39 cellular contexts compared by ENCODE assay signal in the genomic region with DNA sequence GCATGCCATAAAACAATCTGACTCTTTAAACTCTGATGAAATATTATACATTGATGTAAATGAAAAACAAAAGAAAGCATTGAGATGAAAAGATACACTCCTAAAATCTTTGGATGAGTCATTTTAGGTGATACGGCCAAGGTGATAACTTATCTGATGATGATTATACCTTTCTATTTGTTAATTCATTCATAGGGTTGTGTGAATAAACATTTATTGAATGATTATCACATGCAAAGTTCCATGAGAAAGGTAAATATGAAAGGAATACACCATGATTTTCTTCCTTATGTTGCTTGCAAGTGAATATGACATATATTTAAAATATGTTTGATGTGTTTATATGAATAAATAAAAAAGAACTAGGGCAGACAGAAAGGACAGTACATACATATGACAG.
"Had no signal": no experiment of that assay in that cellular context is flagged by ENCODE, and none has a peak within 500 bp of the region (broad histone marks: within the 10 kb centered on the region; RNA-seq: fewer than 3 reads in every experiment).

No MANE protein-coding gene starts in this region.

- H3K27me3 ChIP-seq: adrenal gland, ascending aorta, body of pancreas, brain microvascular endothelial cell, breast epithelium, cardiac muscle cell had no signal

- DNase-seq: activated effector memory CD4-positive, alpha-beta T cell treated with anti-CD3 and anti-CD28 coated beads, Interleukin-2, amount 50 U/mL, for 16 hours; activated effector memory CD4-positive, alpha-beta T cell treated with Interleukin-2 at 50 U/mL for 16 hours; activated gamma-delta T cell; activated gamma-delta T cell treated with Interleukin-2 at 50 U/mL for 16 hours; activated naive CD4-positive, alpha-beta T cell; activated naive CD4-positive, alpha-beta T cell treated with anti-CD3 and anti-CD28 coated beads for 36 hours; activated naive CD4-positive, alpha-beta T cell treated with anti-CD3 and anti-CD28 coated beads, Interleukin-2, amount 10 ng/mL, durations not matched to agents 7 days and 5 days; activated naive CD4-positive, alpha-beta T cell treated with anti-CD3 and anti-CD28 coated beads, Interleukin-2, amount 50 U/mL, for 16 hours; activated naive CD4-positive, alpha-beta T cell treated with Interleukin-2 at 50 U/mL for 16 hours; activated naive CD8-positive, alpha-beta T cell treated with anti-CD3 and anti-CD28 coated beads for 36 hours; activated naive CD8-positive, alpha-beta T cell treated with anti-CD3 and anti-CD28 coated beads, Interleukin-2, amount 10 ng/mL, durations not matched to agents 7 days and 5 days; activated naive CD8-positive, alpha-beta T cell treated with anti-CD3 and anti-CD28 coated beads, Interleukin-2, amount 50 U/mL, for 24 hours; activated T-cell treated with anti-CD3 and anti-CD28 coated beads, Interleukin-2, amount 50 U/mL, for 24 hours; activated T-cell treated with anti-CD3 and anti-CD28 coated beads, Interleukin-2, amount 50 U/mL, for 4 hours; activated T-cell treated with anti-CD3 and anti-CD28 coated beads, Interleukin-2, amount 50 U/mL, for 48 hours; activated T-cell treated with anti-CD3 and anti-CD28 coated beads, Interleukin-2, amount 50 U/mL, for 72 hours; adrenal gland; amniotic stem cell; amygdala; anterior cingulate cortex; aorta; body of pancreas; brain microvascular endothelial cell; caudate nucleus; central memory CD4-positive, alpha-beta T cell; cerebellar nuclear complex had no signal

- ATAC-seq: activated naive CD4-positive, alpha-beta T cell treated with anti-CD3 and anti-CD28 coated beads, Interleukin-2, amount 50 U/mL, for 72 hours; activated naive CD8-positive, alpha-beta T cell treated with anti-CD3 and anti-CD28 coated beads, Interleukin-2, amount 50 U/mL, for 24 hours; activated T-cell treated with anti-CD3 and anti-CD28 coated beads, Interleukin-2, amount 50 U/mL, for 4 hours; activated T-cell treated with anti-CD3 and anti-CD28 coated beads, Interleukin-2, amount 50 U/mL, for 72 hours; activated T-helper 17 cell treated with anti-CD3 and anti-CD28 coated beads, Interleukin-2, amount 50 U/mL, for 72 hours; body of pancreas had no signal

- H3K36me3 Mint-ChIP-seq: activated naive CD4-positive, alpha-beta T cell treated with anti-CD3 and anti-CD28 coated beads, Interleukin-2, amount 10 ng/mL, durations not matched to agents 7 days and 5 days; activated naive CD4-positive, alpha-beta T cell treated with anti-CD3 and anti-CD28 coated beads, Interleukin-2, amount 50 U/mL, for 24 hours; activated naive CD4-positive, alpha-beta T cell treated with anti-CD3 and anti-CD28 coated beads, Interleukin-2, amount 50 U/mL, for 72 hours; activated naive CD8-positive, alpha-beta T cell; activated naive CD8-positive, alpha-beta T cell treated with anti-CD3 and anti-CD28 coated beads for 36 hours; brain had no signal

- H3K36me3 ChIP-seq: adrenal gland, ascending aorta, brain microvascular endothelial cell, breast epithelium, cardiac muscle cell had no signal

- H3K27ac Mint-ChIP-seq: activated naive CD4-positive, alpha-beta T cell treated with anti-CD3 and anti-CD28 coated beads for 36 hours; activated naive CD4-positive, alpha-beta T cell treated with anti-CD3 and anti-CD28 coated beads, Interleukin-2, amount 10 ng/mL, durations not matched to agents 7 days and 5 days; activated naive CD4-positive, alpha-beta T cell treated with anti-CD3 and anti-CD28 coated beads, Interleukin-2, amount 50 U/mL, for 72 hours; activated naive CD8-positive, alpha-beta T cell; activated naive CD8-positive, alpha-beta T cell treated with anti-CD3 and anti-CD28 coated beads for 36 hours; activated naive CD8-positive, alpha-beta T cell treated with anti-CD3 and anti-CD28 coated beads, Interleukin-2, amount 10 ng/mL, durations not matched to agents 7 days and 5 days; activated naive CD8-positive, alpha-beta T cell treated with anti-CD3 and anti-CD28 coated beads, Interleukin-2, amount 50 U/mL, for 24 hours; activated T-cell treated with anti-CD3 and anti-CD28 coated beads, Interleukin-2, amount 50 U/mL, for 24 hours; activated T-cell treated with anti-CD3 and anti-CD28 coated beads, Interleukin-2, amount 50 U/mL, for 72 hours; activated T-helper 1 cell treated with anti-CD3 and anti-CD28 coated beads, Interleukin-12 subunit alpha, Interleukin-12 subunit beta, Interleukin-2, Interleukin-4 antibody, amounts not matched to agents 30 ng/mL and 10 ng/mL and 1 ng/mL, durations not matched to agents 14 hours and 24 hours and 36 hours; activated T-helper 17 cell treated with anti-CD3 and anti-CD28 coated beads, Interleukin-2, amount 50 U/mL, for 72 hours; activated T-helper 2 cell treated with anti-CD3 and anti-CD28 coated beads, Interferon-gamma antibody, Interleukin-2, Interleukin-4, amounts not matched to agents 10 μg/mL and 5 μg/mL and 100 μg/mL, durations not matched to agents 14 hours and 24 hours and 36 hours; brain had no signal

- H3K9me3 Mint-ChIP-seq: activated naive CD4-positive, alpha-beta T cell treated with anti-CD3 and anti-CD28 coated beads for 36 hours; activated naive CD4-positive, alpha-beta T cell treated with anti-CD3 and anti-CD28 coated beads, Interleukin-2, amount 10 ng/mL, durations not matched to agents 7 days and 5 days; activated naive CD4-positive, alpha-beta T cell treated with anti-CD3 and anti-CD28 coated beads, Interleukin-2, amount 50 U/mL, for 24 hours; activated naive CD8-positive, alpha-beta T cell treated with anti-CD3 and anti-CD28 coated beads for 36 hours; activated naive CD8-positive, alpha-beta T cell treated with anti-CD3 and anti-CD28 coated beads, Interleukin-2, amount 50 U/mL, for 24 hours; activated T-cell treated with anti-CD3 and anti-CD28 coated beads, Interleukin-2, amount 50 U/mL, for 24 hours; activated T-cell treated with anti-CD3 and anti-CD28 coated beads, Interleukin-2, amount 50 U/mL, for 4 hours; brain; central memory CD8-positive, alpha-beta T cell had no signal

- H3K4me3 ChIP-seq: adrenal gland, ascending aorta, body of pancreas, breast epithelium, cardiac muscle cell had no signal

- H3K4me1 ChIP-seq: ascending aorta, body of pancreas, breast epithelium had no signal

- H3K4me1 Mint-ChIP-seq: activated naive CD4-positive, alpha-beta T cell treated with anti-CD3 and anti-CD28 coated beads, Interleukin-2, amount 10 ng/mL, durations not matched to agents 7 days and 5 days; activated naive CD8-positive, alpha-beta T cell treated with anti-CD3 and anti-CD28 coated beads, Interleukin-2, amount 10 ng/mL, durations not matched to agents 7 days and 5 days; activated T-helper 17 cell treated with anti-CD3 and anti-CD28 coated beads, Interleukin-2, amount 50 U/mL, for 72 hours; central memory CD8-positive, alpha-beta T cell had no signal

- H3K27me3 Mint-ChIP-seq: activated naive CD4-positive, alpha-beta T cell treated with anti-CD3 and anti-CD28 coated beads, Interleukin-2, amount 50 U/mL, for 24 hours; activated naive CD8-positive, alpha-beta T cell; activated naive CD8-positive, alpha-beta T cell treated with anti-CD3 and anti-CD28 coated beads for 36 hours; activated naive CD8-positive, alpha-beta T cell treated with anti-CD3 and anti-CD28 coated beads, Interleukin-2, amount 50 U/mL, for 24 hours; activated T-cell treated with anti-CD3 and anti-CD28 coated beads, Interleukin-2, amount 50 U/mL, for 24 hours; activated T-helper 17 cell treated with anti-CD3 and anti-CD28 coated beads, Interleukin-2, amount 50 U/mL, for 72 hours; central memory CD8-positive, alpha-beta T cell had no signal

- H3K27ac ChIP-seq: adrenal gland, ascending aorta, body of pancreas, brain microvascular endothelial cell, breast epithelium, cardiac muscle cell had no signal

- H3K4me3 Mint-ChIP-seq: activated naive CD4-positive, alpha-beta T cell treated with anti-CD3 and anti-CD28 coated beads for 36 hours; activated naive CD4-positive, alpha-beta T cell treated with anti-CD3 and anti-CD28 coated beads, Interleukin-2, amount 10 ng/mL, durations not matched to agents 7 days and 5 days; activated naive CD4-positive, alpha-beta T cell treated with anti-CD3 and anti-CD28 coated beads, Interleukin-2, amount 50 U/mL, for 24 hours; activated naive CD8-positive, alpha-beta T cell; activated naive CD8-positive, alpha-beta T cell treated with anti-CD3 and anti-CD28 coated beads for 36 hours; activated naive CD8-positive, alpha-beta T cell treated with anti-CD3 and anti-CD28 coated beads, Interleukin-2, amount 10 ng/mL, durations not matched to agents 7 days and 5 days; activated naive CD8-positive, alpha-beta T cell treated with anti-CD3 and anti-CD28 coated beads, Interleukin-2, amount 50 U/mL, for 24 hours; activated T-cell treated with anti-CD3 and anti-CD28 coated beads, Interleukin-2, amount 50 U/mL, for 24 hours; activated T-cell treated with anti-CD3 and anti-CD28 coated beads, Interleukin-2, amount 50 U/mL, for 4 hours; activated T-cell treated with anti-CD3 and anti-CD28 coated beads, Interleukin-2, amount 50 U/mL, for 72 hours; activated T-helper 1 cell treated with anti-CD3 and anti-CD28 coated beads, Interleukin-12 subunit alpha, Interleukin-12 subunit beta, Interleukin-2, Interleukin-4 antibody, amounts not matched to agents 30 ng/mL and 10 ng/mL and 1 ng/mL, durations not matched to agents 14 hours and 24 hours and 36 hours; activated T-helper 17 cell treated with anti-CD3 and anti-CD28 coated beads, Interleukin-2, amount 50 U/mL, for 72 hours; brain; central memory CD8-positive, alpha-beta T cell had no signal

- FAIRE-seq: astrocyte, bronchial epithelial cell had no signal

- H3K9me3 ChIP-seq: adrenal gland, ascending aorta, body of pancreas, breast epithelium had no signal
